Comparison of ENCODE assay signal across 10 cellular contexts in the genomic region with DNA sequence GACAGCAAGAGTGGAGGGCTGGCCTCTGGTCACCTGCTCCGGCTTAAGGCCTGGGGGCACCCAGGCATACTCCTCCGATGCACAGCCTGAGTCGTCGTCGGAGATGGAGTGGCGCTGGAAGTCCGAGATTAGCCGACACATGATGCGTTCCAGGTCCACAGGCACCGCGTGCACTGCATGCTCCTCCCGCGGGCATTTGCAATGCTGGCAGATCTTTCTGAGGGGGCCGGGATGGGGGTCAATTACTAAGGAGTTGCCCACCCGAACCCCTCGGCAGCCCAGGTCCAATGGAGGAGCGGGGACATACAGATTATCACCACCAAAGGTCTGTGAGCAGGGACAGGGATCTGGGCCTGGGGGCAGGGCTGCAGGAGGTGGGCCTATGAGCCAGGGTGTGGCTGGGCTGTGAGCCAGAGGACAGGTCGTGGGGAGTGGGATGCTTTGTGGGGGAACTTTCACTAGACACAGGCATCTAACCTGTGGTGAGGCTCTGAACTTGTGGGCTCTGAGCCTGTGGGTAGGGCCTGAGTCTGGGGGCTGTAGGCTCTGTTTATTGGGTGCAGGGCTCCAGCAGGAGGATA. TPM values are rescaled to one million over a fixed set of nuclear protein-coding genes. Genes with fewer than 3 reads are reported as not detected.
DNase-seq lines count a peak whose midpoint lies in the region; ATAC-seq and TF ChIP-seq lines count a peak whose summit lies in the region.
"Had no signal": no experiment of that assay in that cellular context is flagged by ENCODE, and none has a peak within 500 bp of the region (broad histone marks: within the 10 kb centered on the region; RNA-seq: fewer than 3 reads in every experiment).

No MANE protein-coding gene starts in this region.

- peaks cover 18% of the 10 kb centered on the region for H3K36me3 Mint-ChIP-seq in HFFc6 (ENCODE audit: low read depth)
- H3K36me3 Mint-ChIP-seq in neural crest cell (ENCODE audit: low read depth), result peaks cover 10% of the 10 kb centered on the region

- WGBS in upper lobe of left lung, 2 donors, result 92% methylated on average over 18 of the region's 18 CpGs; no CpG with 5 or more reads in 1 of the 2 donors

- H3K27me3 ChIP-seq in AG04450 (ENCODE audit: control insufficient read depth, insufficient read depth, low read length) (no peaks in the 10 kb centered on the region), colonic mucosa (no peaks in the 10 kb centered on the region), upper lobe of left lung (no peaks in the 10 kb centered on the region)

- intact Hi-C loops in colonic mucosa (cut with DNase I), result no loop called here

- CTCF ChIA-PET in AG04450 (lab: Charles Lee), result interaction anchor here (1.1 to 1.2 kb wide), 2 partner anchors 9 to 20 kb away, joined by 3 to 9 read pairs; no protein-coding TSS in a partner anchor

- H3K36me3 ChIP-seq in colonic mucosa (no peaks in the 10 kb centered on the region), upper lobe of left lung (peaks cover 0 to 38% (median 4%) of the 10 kb centered on the region in 4 donors)

- H3K4me3 ChIP-seq in AG04450 (ENCODE audit: low read depth, low read length), result peak overlapping the region; percentile 34
- H3K4me3 ChIP-seq in colonic mucosa, result no peak overlapping the region
- H3K4me3 ChIP-seq in upper lobe of left lung, result peak overlapping the region in 1 of 4 donors; percentile 45

- TF ChIP-seq POLR2A in upper lobe of left lung (IDR thresholded peaks at IDR 0.05), result no peak

- POLR2A ChIA-PET in AG04450 (lab: Yijun Ruan, JAX), result interaction anchor here (0.8 to 1.0 kb wide), 2 partner anchors 17 to 29 kb away, joined by 3 to 4 read pairs; no protein-coding TSS in a partner anchor

- ATAC-seq in HG03135 (IDR thresholded peaks at IDR 0.05; ENCODE audit: unreplicated experiment), result no peak
- no peak for ATAC-seq in upper lobe of left lung (ENCODE audit: low FRiP score in 2 of 2)

- TF ChIP-seq CTCF in AG04450 (IDR thresholded peaks at IDR 0.05; ENCODE audit: low read depth, low read length), result no peak
- no peak for TF ChIP-seq CTCF in HFFc6 (IDR thresholded peaks at IDR 0.05)
- TF ChIP-seq CTCF in colonic mucosa (IDR thresholded peaks at IDR 0.05), result no peak
- no peak for TF ChIP-seq CTCF in neural crest cell (conservative IDR thresholded peaks at IDR 0.05)
- no peak for TF ChIP-seq CTCF in upper lobe of left lung (IDR thresholded peaks at IDR 0.05)

- H3K9me3 Mint-ChIP-seq in HFFc6, result no peaks in the 10 kb centered on the region
- peaks cover 4% of the 10 kb centered on the region for H3K9me3 Mint-ChIP-seq in neural crest cell
- H3K9me3 Mint-ChIP-seq: activated naive CD4-positive, alpha-beta T cell treated with anti-CD3 and anti-CD28 coated beads, Interleukin-2, amount 50 U/mL, for 72 hours had no signal

- H3K9me3 ChIP-seq in AG04450 (ENCODE audit: control insufficient read depth, insufficient read depth, low read length) (no peaks in the 10 kb centered on the region), colonic mucosa (no peaks in the 10 kb centered on the region), upper lobe of left lung (no peaks in the 10 kb centered on the region)

- peak overlapping the region; percentile 62 for H3K27ac Mint-ChIP-seq in HFFc6
- peak overlapping the region; percentile 27 for H3K27ac Mint-ChIP-seq in neural crest cell (ENCODE audit: unreplicated experiment)

- H3K4me1 ChIP-seq in colonic mucosa (no peaks in the 10 kb centered on the region), upper lobe of left lung (peaks cover 4 to 11% (median 7%) of the 10 kb centered on the region in 4 donors)

- H3K4me1 Mint-ChIP-seq in HFFc6 (ENCODE audit: low read depth) (peaks cover 4% of the 10 kb centered on the region; the same call in 1 of the 2 replicates), neural crest cell (peaks cover 9% of the 10 kb centered on the region)

- H3K27me3 Mint-ChIP-seq in HFFc6 (ENCODE audit: insufficient read depth), result no peaks in the 10 kb centered on the region; the same call in 1 of the 2 replicates
- no peaks in the 10 kb centered on the region for H3K27me3 Mint-ChIP-seq in neural crest cell (ENCODE audit: low read depth)

- H3K4me3 Mint-ChIP-seq in HFFc6 (peak overlapping the region; percentile 66; the same call in 1 of the 2 replicates), neural crest cell (peak overlapping the region; percentile 79)

- H3K27ac ChIP-seq in AG04450 (ENCODE audit: low read depth, low read length) (no peak overlapping the region), colonic mucosa (peak overlapping the region; percentile 58), upper lobe of left lung (peak overlapping the region in 2 of 4 donors; percentile 39 to 84)

- TF ChIP-seq EP300 in upper lobe of left lung (IDR thresholded peaks at IDR 0.05), result no peak

- no peak overlapping the region for H3K9ac ChIP-seq in colonic mucosa (ENCODE audit: low read depth in 2 of 2, low read length in 2 of 2)

- DNase-seq in AG04450 (ENCODE audit: low read depth, low spot score) (no peak), HFFc6 (no peak), colonic mucosa (no peak), neural crest cell (ENCODE audit: low read depth, low spot score) (no peak), GM03348 (ENCODE audit: low spot score) (no peak), cerebellar nuclear complex (lab: John Stamatoyannopoulos, UW) (no peak), upper lobe of left lung (no peak)

RNA-seq across cellular contexts. Expression of a gene that starts 2.4 kb away (rescaled TPM):
- polyA plus RNA-seq in AG04450 (2011; rRNA removed), result 3.6 and 4.1 TPM in 2 replicates
- polyA minus RNA-seq in AG04450 (2011; rRNA and poly(A)+ RNA removed), result 7.0 and 9.1 TPM in 2 replicates
- total RNA-seq in HFFc6 (2021; fragmentation: NEBNext Ultra II Directional; extraction: Animal tissue kit (Norgen Biotek cat#: 25700)), result 10 to 100 TPM in 3 of 6 experiments, 1 to 10 TPM in 3; 8.0 to 10.7 (median 9.7) TPM
- total RNA-seq in colonic mucosa (10 to 100 TPM; 16.7 to 25.5 TPM), neural crest cell (3.3 and 4.2 TPM in 2 replicates), upper lobe of left lung (10 to 100 TPM; 14.4 to 43.0 (median 19.7) TPM)

RNA-seq across cellular contexts. Expression of a gene that starts 12.1 kb away (rescaled TPM):
- 66.7 and 79.6 TPM in 2 replicates for polyA plus RNA-seq in AG04450 (2011; rRNA removed)
- polyA minus RNA-seq in AG04450 (2011; rRNA and poly(A)+ RNA removed), result 96.7 and 105 TPM in 2 replicates
- 100 to 1,000 TPM; 163 to 214 (median 178) TPM for total RNA-seq in HFFc6 (2021; fragmentation: NEBNext Ultra II Directional; extraction: Animal tissue kit (Norgen Biotek cat#: 25700))
- total RNA-seq in colonic mucosa (100 to 1,000 TPM; 157 to 227 TPM), neural crest cell (0.75 and 0.89 TPM in 2 replicates), upper lobe of left lung (100 to 1,000 TPM in 2 of 6 donors, 10 to 100 TPM in 4; 32.7 to 135 (median 58.4) TPM)

RNA-seq across cellular contexts. Expression of a gene that starts 16.2 kb away (rescaled TPM):
- polyA plus RNA-seq in AG04450 (2011; rRNA removed), result 0.07 and 0.15 TPM in 2 replicates
- polyA minus RNA-seq in AG04450 (2011; rRNA and poly(A)+ RNA removed), result 0.28 TPM in 1 of 2 replicates, not detected in the other
- under 1 TPM; 0.11 to 0.34 (median 0.24) TPM for total RNA-seq in HFFc6 (2021; fragmentation: NEBNext Ultra II Directional; extraction: Animal tissue kit (Norgen Biotek cat#: 25700))
- total RNA-seq in colonic mucosa (1 to 10 TPM; 6.4 to 7.4 TPM), neural crest cell (10.2 and 10.8 TPM in 2 replicates), upper lobe of left lung (1 to 10 TPM; 2.1 to 8.0 (median 4.3) TPM)

RNA-seq across cellular contexts. Expression of a gene that starts 21.2 kb away (rescaled TPM):
- 0.40 and 0.82 TPM in 2 replicates for polyA plus RNA-seq in AG04450 (2011; rRNA removed)
- 0.05 and 0.52 TPM in 2 replicates for polyA minus RNA-seq in AG04450 (2011; rRNA and poly(A)+ RNA removed)
- total RNA-seq in HFFc6 (2021; fragmentation: NEBNext Ultra II Directional; extraction: Animal tissue kit (Norgen Biotek cat#: 25700)), result 1 to 10 TPM in 5 of 6 experiments, under 1 TPM in 1; 0.94 to 1.9 (median 1.1) TPM
- 10 to 100 TPM in 1 of 2 donors, 1 to 10 TPM in 1; 4.3 to 14.7 TPM for total RNA-seq in colonic mucosa
- 1.4 and 1.6 TPM in 2 replicates for total RNA-seq in neural crest cell
- 10 to 100 TPM in 4 of 6 donors, 1 to 10 TPM in 2; 7.3 to 16.3 (median 12.9) TPM for total RNA-seq in upper lobe of left lung

RNA-seq across cellular contexts. Expression of a gene that starts 49.3 kb away (rescaled TPM):
- not detected in 2 replicates for polyA plus RNA-seq in AG04450 (2011; rRNA removed)
- not detected in 2 replicates for polyA minus RNA-seq in AG04450 (2011; rRNA and poly(A)+ RNA removed)
- total RNA-seq in HFFc6 (2021; fragmentation: NEBNext Ultra II Directional; extraction: Animal tissue kit (Norgen Biotek cat#: 25700)), result not detected
- total RNA-seq in colonic mucosa (1 to 10 TPM; 1.0 TPM), neural crest cell (0.05 TPM in 1 of 2 replicates, not detected in the other), upper lobe of left lung (1 to 10 TPM in 4 of 6 donors, under 1 TPM in 2; 0.46 to 6.3 (median 1.7) TPM)
- total RNA-seq: SK-MEL-5 had no signal

Comparison
In these comparisons a context has a peak if more than half of its experiments do, and no peak if none do; other contexts are left out.
1. RNA of a gene that starts 12.1 kb away (total RNA-seq): 157 to 227 TPM in colonic mucosa, 163 to 214 TPM in HFFc6 and 32.7 to 135 TPM in upper lobe of left lung; 0.75 to 0.89 TPM in neural crest cell; every median in the first group is over 10 times any median in the second.